Comparison of ENCODE assay signal across 8 cellular contexts in the genomic region with DNA sequence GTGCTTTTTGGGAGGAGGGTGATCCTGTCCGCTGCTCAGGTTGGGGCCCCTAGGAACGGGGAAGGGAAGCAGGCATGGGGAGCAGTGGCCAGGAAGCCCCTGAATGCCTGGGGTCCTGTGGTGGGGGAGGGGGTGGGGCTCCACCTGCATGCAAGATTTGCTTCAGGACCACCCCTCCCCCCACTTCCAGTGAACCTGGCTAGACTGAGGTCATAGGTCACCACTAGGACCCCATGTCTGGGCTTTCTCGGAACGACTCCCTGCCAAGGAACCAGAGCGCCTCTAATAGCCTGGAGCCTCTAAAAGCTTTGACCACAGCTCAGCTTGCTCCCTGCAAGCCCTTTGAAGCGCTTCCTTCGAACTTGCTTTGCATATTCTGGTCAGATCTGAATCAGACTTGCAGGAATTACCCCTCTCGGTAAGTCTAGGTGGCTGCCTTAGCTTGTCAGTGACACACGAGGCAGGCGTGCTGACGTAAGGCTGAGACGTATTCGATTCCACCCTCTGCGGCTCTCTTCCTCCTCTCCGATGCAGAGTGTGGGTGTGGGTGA. TPM values are rescaled to one million over a fixed set of nuclear protein-coding genes. Genes with fewer than 3 reads are reported as not detected.
DNase-seq lines count a peak whose midpoint lies in the region; ATAC-seq and TF ChIP-seq lines count a peak whose summit lies in the region.

No MANE protein-coding gene starts in this region.

- peak overlapping the region; percentile 92 for H3K27ac Mint-ChIP-seq in activated CD4-positive, alpha-beta T cell treated with anti-CD3 and anti-CD28 coated beads for 36 hours
- H3K27ac Mint-ChIP-seq in dendritic cell treated with granulocyte-macrophage colony-stimulating factor and Interleukin-4, amounts not matched to agents 40 ng/mL and 50 ng/mL, for 4 days = peak overlapping the region; percentile 94
- H3K27ac Mint-ChIP-seq in neural crest cell (ENCODE audit: unreplicated experiment) = no peak overlapping the region

- intact Hi-C loops in activated CD4-positive, alpha-beta T cell treated with anti-CD3 and anti-CD28 coated beads for 36 hours (cut with DNase I, micrococcal nuclease) = loop anchor here (1.0 to 5.0 kb wide), 7 partner anchors 28 to 419 kb away; no protein-coding TSS in a partner anchor
- intact Hi-C loops in dendritic cell treated with granulocyte-macrophage colony-stimulating factor and Interleukin-4, amounts not matched to agents 40 ng/mL and 50 ng/mL, for 4 days (cut with micrococcal nuclease) = no loop called here

- CTCF ChIA-PET in activated CD4-positive, alpha-beta T cell treated with anti-CD3 and anti-CD28 coated beads for 36 hours (lab: Charles Lee) = interaction anchor here (0.7 to 1.8 kb wide), 5 partner anchors 14 to 105 kb away, joined by 3 to 7 read pairs (median 4); no protein-coding TSS in a partner anchor

- ATAC-seq in GM21619 (IDR thresholded peaks at IDR 0.05; ENCODE audit: unreplicated experiment) = peak; percentile 44
- peak; percentile 59 for ATAC-seq in activated CD4-positive, alpha-beta T cell treated with anti-CD3 and anti-CD28 coated beads for 36 hours

- POLR2A ChIA-PET in activated CD4-positive, alpha-beta T cell treated with anti-CD3 and anti-CD28 coated beads for 36 hours (lab: Charles Lee) = interaction anchor here (0.6 to 2.1 kb wide), 13 partner anchors 10 to 897 kb away, joined by 3 to 11 read pairs (median 4); no protein-coding TSS in a partner anchor

- H3K9ac ChIP-seq in KMS-11 = peak overlapping the region; percentile 47

- peaks cover 18% of the 10 kb centered on the region; the same call in 1 of the 2 replicates for H3K79me2 ChIP-seq in KMS-11 (ENCODE audit: insufficient read depth, low read depth)

- peaks cover 55% of the 10 kb centered on the region for H3K36me3 Mint-ChIP-seq in activated CD4-positive, alpha-beta T cell treated with anti-CD3 and anti-CD28 coated beads for 36 hours (ENCODE audit: low read depth)
- H3K36me3 Mint-ChIP-seq in dendritic cell treated with granulocyte-macrophage colony-stimulating factor and Interleukin-4, amounts not matched to agents 40 ng/mL and 50 ng/mL, for 4 days (ENCODE audit: low read depth) = peaks cover 46% of the 10 kb centered on the region
- no peaks in the 10 kb centered on the region for H3K36me3 Mint-ChIP-seq in neural crest cell (ENCODE audit: low read depth)

- peak overlapping the region; percentile 78 for H3K27ac ChIP-seq in KMS-11

- no peaks in the 10 kb centered on the region for H4K20me1 ChIP-seq in KMS-11 (ENCODE audit: insufficient read depth)

- DNase-seq in EH (ENCODE audit: low read depth) (peak; percentile 95), neural crest cell (ENCODE audit: low read depth, low spot score) (no peak), superior temporal gyrus (ENCODE audit: extremely low spot score) (peak; percentile 22), NCI-H1105 (lab: John Stamatoyannopoulos, UW) (no peak)
- DNase-seq in activated CD4-positive, alpha-beta T cell treated with anti-CD3 and anti-CD28 coated beads for 36 hours = peak; percentile 96

- no peaks in the 10 kb centered on the region for H3K9me3 Mint-ChIP-seq in activated CD4-positive, alpha-beta T cell treated with anti-CD3 and anti-CD28 coated beads for 36 hours (ENCODE audit: low read depth)
- H3K9me3 Mint-ChIP-seq in dendritic cell treated with granulocyte-macrophage colony-stimulating factor and Interleukin-4, amounts not matched to agents 40 ng/mL and 50 ng/mL, for 4 days = no peaks in the 10 kb centered on the region
- H3K9me3 Mint-ChIP-seq in neural crest cell = no peaks in the 10 kb centered on the region

- no peak overlapping the region for H3K4me3 ChIP-seq in KMS-11 (IDR thresholded peaks at IDR 0.05; ENCODE audit: insufficient read depth, low read depth, low read length)

- H3K4me2 ChIP-seq in KMS-11 = peak overlapping the region; percentile 88

- H3K27me3 ChIP-seq in KMS-11 (ENCODE audit: insufficient read depth, low read depth) = no peaks in the 10 kb centered on the region

- TF ChIP-seq CTCF in KMS-11 (conservative IDR thresholded peaks at IDR 0.05; ENCODE audit: low read depth, low read length) = no peak
- TF ChIP-seq CTCF in neural crest cell (conservative IDR thresholded peaks at IDR 0.05) = no peak

- peaks cover 64% of the 10 kb centered on the region for H3K4me1 ChIP-seq in KMS-11 (ENCODE audit: low read depth, poor library complexity, severe bottlenecking)

- H3K4me3 Mint-ChIP-seq in activated CD4-positive, alpha-beta T cell treated with anti-CD3 and anti-CD28 coated beads for 36 hours = peak overlapping the region; percentile 93
- H3K4me3 Mint-ChIP-seq in dendritic cell treated with granulocyte-macrophage colony-stimulating factor and Interleukin-4, amounts not matched to agents 40 ng/mL and 50 ng/mL, for 4 days = peak overlapping the region; percentile 20
- peak overlapping the region; percentile 80 for H3K4me3 Mint-ChIP-seq in neural crest cell

- H3K27me3 Mint-ChIP-seq in activated CD4-positive, alpha-beta T cell treated with anti-CD3 and anti-CD28 coated beads for 36 hours = no peaks in the 10 kb centered on the region
- peaks cover 3% of the 10 kb centered on the region for H3K27me3 Mint-ChIP-seq in dendritic cell treated with granulocyte-macrophage colony-stimulating factor and Interleukin-4, amounts not matched to agents 40 ng/mL and 50 ng/mL, for 4 days
- peaks cover 49% of the 10 kb centered on the region for H3K27me3 Mint-ChIP-seq in neural crest cell (ENCODE audit: low read depth)

- peak overlapping the region; percentile 31; the same call in 1 of the 2 replicates for H2AFZ ChIP-seq in KMS-11 (ENCODE audit: low read depth)

- H3K4me1 Mint-ChIP-seq in activated CD4-positive, alpha-beta T cell treated with anti-CD3 and anti-CD28 coated beads for 36 hours = peaks cover 50% of the 10 kb centered on the region
- H3K4me1 Mint-ChIP-seq in dendritic cell treated with granulocyte-macrophage colony-stimulating factor and Interleukin-4, amounts not matched to agents 40 ng/mL and 50 ng/mL, for 4 days (ENCODE audit: low read depth) = peaks cover 80% of the 10 kb centered on the region
- peaks cover 35% of the 10 kb centered on the region for H3K4me1 Mint-ChIP-seq in neural crest cell

- no peaks in the 10 kb centered on the region for H3K36me3 ChIP-seq in KMS-11 (ENCODE audit: insufficient read depth)

RNA-seq across cellular contexts. Expression of a gene that starts 3.6 kb away (rescaled TPM):
- total RNA-seq in activated CD4-positive, alpha-beta T cell treated with anti-CD3 and anti-CD28 coated beads for 36 hours = 100 to 1,000 TPM; 150 to 162 TPM
- total RNA-seq in neural crest cell = 5.4 and 6.1 TPM in 2 replicates

RNA-seq across cellular contexts. Expression of a gene that starts 22.2 kb away (rescaled TPM):
- 10 to 100 TPM; 73.3 to 75.0 TPM for total RNA-seq in activated CD4-positive, alpha-beta T cell treated with anti-CD3 and anti-CD28 coated beads for 36 hours
- total RNA-seq in neural crest cell = 42.7 and 52.0 TPM in 2 replicates

Comparison
In these comparisons a context has a peak if more than half of its experiments do, and no peak if none do; other contexts are left out.
1. DNase-seq: peak in EH (single experiment), activated CD4-positive, alpha-beta T cell treated with anti-CD3 and anti-CD28 coated beads for 36 hours (single experiment) and superior temporal gyrus (single experiment); none in neural crest cell (single experiment) and NCI-H1105 (single experiment).
2. H3K4me3 Mint-ChIP-seq: peak in every context shown above with its lines; median percentile 93 in activated CD4-positive, alpha-beta T cell treated with anti-CD3 and anti-CD28 coated beads for 36 hours; 80 in neural crest cell; 20 in dendritic cell treated with granulocyte-macrophage colony-stimulating factor and Interleukin-4, amounts not matched to agents 40 ng/mL and 50 ng/mL, for 4 days.
3. RNA of a gene that starts 3.6 kb away (total RNA-seq): 150 to 162 TPM in activated CD4-positive, alpha-beta T cell treated with anti-CD3 and anti-CD28 coated beads for 36 hours; 5.4 to 6.1 TPM in neural crest cell; every median in the first group is over 10 times any median in the second.